Comparison of ENCODE assay signal across 8 cellular contexts in genomic region chr20:46117704-46118467, GRCh38. TPM values are rescaled to one million over a fixed set of nuclear protein-coding genes. Genes with fewer than 3 reads are reported as not detected.
DNase-seq lines count a peak whose midpoint lies in the region; ATAC-seq and TF ChIP-seq lines count a peak whose summit lies in the region.

TSS of gene CD40 (plus strand) at chr20:46118314. CDS start at chr20:46118344, 30 bp downstream.

- no CpG with 5 or more reads among the region's 40 CpGs for WGBS in trophoblast cell (ENCODE audit: extremely low coverage, insufficient coverage, insufficient read length)
- whole genome bisulfite sequencing in thyroid gland, 2 donors = 15 to 17% methylated on average over 21 to 33 of the region's 40 CpGs

- H3K79me1 ChIP-seq in trophoblast cell (ENCODE audit: low read length) = peaks cover 8% of the 10 kb centered on the region

- H2BK12ac ChIP-seq in trophoblast cell (ENCODE audit: low read length) = no peak within 1 kb of the TSS

- peaks cover 18% of the 10 kb centered on the region for H3K4me1 Mint-ChIP-seq in activated naive CD8-positive, alpha-beta T cell (ENCODE audit: low read depth)

- peaks cover 3% of the 10 kb centered on the region for H3K27me3 Mint-ChIP-seq in activated naive CD8-positive, alpha-beta T cell

- H4K91ac ChIP-seq in trophoblast cell (ENCODE audit: low read depth, low read length) = no peak within 1 kb of the TSS

- H3K18ac ChIP-seq in trophoblast cell (ENCODE audit: low read length) = peak within 1 kb of the TSS; percentile 38

- H3K4me3 ChIP-seq in ACC112 (ENCODE audit: low read depth, low read length) (peak within 1 kb of the TSS; percentile 77), trophoblast cell (ENCODE audit: low read depth, low read length) (peak within 1 kb of the TSS; percentile 62), thyroid gland (replicated peaks in 1 of 3) (peak within 1 kb of the TSS in 2 of 3 donors; percentile 16 to 23)

- no peaks in the 10 kb centered on the region for H3K9me3 Mint-ChIP-seq in activated naive CD8-positive, alpha-beta T cell (ENCODE audit: low read depth)

- H3K27ac ChIP-seq in ACC112 (ENCODE audit: low read depth, low read length) (peak within 1 kb of the TSS; percentile 33; the same call in 1 of the 2 replicates), trophoblast cell (ENCODE audit: low read depth, low read length) (no peak within 1 kb of the TSS), thyroid gland (peak within 1 kb of the TSS; percentile 59 to 80 (median 75))

- peak within 1 kb of the TSS; percentile 78 for H3K27ac Mint-ChIP-seq in activated naive CD8-positive, alpha-beta T cell

- no peak within 1 kb of the TSS for H2BK5ac ChIP-seq in trophoblast cell (ENCODE audit: low read depth, low read length, poor library complexity)

- TF ChIP-seq POLR2A in thyroid gland (IDR thresholded peaks at IDR 0.05) = peak in 1 of 2 donors; percentile 58

- no peaks in the 10 kb centered on the region for H3K36me3 Mint-ChIP-seq in activated naive CD8-positive, alpha-beta T cell

- peaks cover 22% of the 10 kb centered on the region for H3K4me1 ChIP-seq in ACC112 (ENCODE audit: control insufficient read depth, insufficient read depth, low read length, unreplicated experiment)
- peaks cover 18 to 22% of the 10 kb centered on the region in 2 experiments for H3K4me1 ChIP-seq in trophoblast cell (ENCODE audit: control insufficient read depth in 1 of 2, insufficient read depth in 2 of 2, low read length in 2 of 2)
- H3K4me1 ChIP-seq in thyroid gland = peaks cover 13 to 17% of the 10 kb centered on the region in 2 donors

- intact Hi-C loops in head of caudate nucleus (cut with DNase I) = no loop called here
- intact Hi-C loops in thyroid gland (cut with DNase I) = no loop called here

- H2AK5ac ChIP-seq in trophoblast cell (ENCODE audit: low read length) = no peak within 1 kb of the TSS

- TF ChIP-seq CTCF in thyroid gland (IDR thresholded peaks at IDR 0.05) = no peak

- H3K4me2 ChIP-seq in trophoblast cell (ENCODE audit: low read length) = peak within 1 kb of the TSS; percentile 36

- H3K36me3 ChIP-seq in ACC112 (ENCODE audit: insufficient read depth, low read length) = no peaks in the 10 kb centered on the region
- no peaks in the 10 kb centered on the region for H3K36me3 ChIP-seq in trophoblast cell (ENCODE audit: control insufficient read depth in 1 of 2, insufficient read depth in 2 of 2, low read length in 2 of 2)
- no peaks in the 10 kb centered on the region for H3K36me3 ChIP-seq in thyroid gland

- no peak within 1 kb of the TSS for H3K23ac ChIP-seq in trophoblast cell (ENCODE audit: low read length)

- ATAC-seq in GM18873 (IDR thresholded peaks at IDR 0.05; ENCODE audit: low FRiP score, unreplicated experiment) (peak; percentile 56), HG03108 (IDR thresholded peaks at IDR 0.05; ENCODE audit: unreplicated experiment) (peak; percentile 57)

- DNase-seq in SK-N-DZ (ENCODE audit: low spot score) = peak; percentile 80
- DNase-seq in head of caudate nucleus = peak; percentile 41 to 83 (median 70)
- peak; percentile 59 to 68 for DNase-seq in trophoblast cell
- peak; percentile 87 to 89 for DNase-seq in thyroid gland

- H3K14ac ChIP-seq in trophoblast cell (ENCODE audit: low read length) = no peak within 1 kb of the TSS

- peaks cover 8% of the 10 kb centered on the region for H3K79me2 ChIP-seq in ACC112 (ENCODE audit: control insufficient read depth, insufficient read depth, low read length, unreplicated experiment)
- peaks cover 3% of the 10 kb centered on the region for H3K79me2 ChIP-seq in trophoblast cell (ENCODE audit: control insufficient read depth, insufficient read depth, low read length, poor library complexity)

- H4K12ac ChIP-seq in trophoblast cell (ENCODE audit: low read depth, low read length) = no peak within 1 kb of the TSS

- peak within 1 kb of the TSS; percentile 85 for H2AFZ ChIP-seq in ACC112 (ENCODE audit: low read length, unreplicated experiment)
- H2AFZ ChIP-seq in trophoblast cell (ENCODE audit: insufficient read depth, low read length, poor library complexity) = peak within 1 kb of the TSS; percentile 46

- H3K4me3 Mint-ChIP-seq in activated naive CD8-positive, alpha-beta T cell = peak within 1 kb of the TSS; percentile 96

- no peaks in the 10 kb centered on the region for H3K9me3 ChIP-seq in trophoblast cell (ENCODE audit: insufficient read depth, low read depth, low read length)
- H3K9me3 ChIP-seq in thyroid gland = no peaks in the 10 kb centered on the region

- no peak within 1 kb of the TSS for H3K9ac ChIP-seq in trophoblast cell (ENCODE audit: low read length)

- peaks cover 27% of the 10 kb centered on the region for H3K27me3 ChIP-seq in ACC112 (ENCODE audit: insufficient read depth, low read length)
- H3K27me3 ChIP-seq in trophoblast cell (ENCODE audit: insufficient read depth, low read length) = no peaks in the 10 kb centered on the region
- H3K27me3 ChIP-seq in thyroid gland = no peaks in the 10 kb centered on the region

- H4K8ac ChIP-seq in trophoblast cell (ENCODE audit: low read depth, low read length) = peak within 1 kb of the TSS; percentile 56

- no peak within 1 kb of the TSS for H3K4ac ChIP-seq in trophoblast cell (ENCODE audit: low read depth, low read length)

- no peak within 1 kb of the TSS for H2BK120ac ChIP-seq in trophoblast cell (ENCODE audit: insufficient read depth, low read length, poor library complexity)

RNA-seq across cellular contexts. Expression of gene CD40, which starts in this region (rescaled TPM):
- 0.77 and 1.1 TPM in 2 replicates for polyA plus RNA-seq in SK-N-DZ (2014; cell fraction: cytosol; rRNA removed)
- polyA plus RNA-seq in SK-N-DZ (2014; cell fraction: nucleus; rRNA removed) = 0.32 and 2.1 TPM in 2 replicates
- 4.7 and 5.4 TPM in 2 replicates for polyA plus RNA-seq in trophoblast cell (2013)
- total RNA-seq in thyroid gland = 10 to 100 TPM; 13.0 to 15.9 (median 15.0) TPM

Comparison
In these comparisons a context has a peak if more than half of its experiments do, and no peak if none do; other contexts are left out.
1. H3K4me3 ChIP-seq: peak in every context shown above with its lines; median percentile 77 in ACC112; 62 in trophoblast cell; 20 in thyroid gland.